20 cellular contexts compared by ENCODE assay signal in the genomic region with DNA sequence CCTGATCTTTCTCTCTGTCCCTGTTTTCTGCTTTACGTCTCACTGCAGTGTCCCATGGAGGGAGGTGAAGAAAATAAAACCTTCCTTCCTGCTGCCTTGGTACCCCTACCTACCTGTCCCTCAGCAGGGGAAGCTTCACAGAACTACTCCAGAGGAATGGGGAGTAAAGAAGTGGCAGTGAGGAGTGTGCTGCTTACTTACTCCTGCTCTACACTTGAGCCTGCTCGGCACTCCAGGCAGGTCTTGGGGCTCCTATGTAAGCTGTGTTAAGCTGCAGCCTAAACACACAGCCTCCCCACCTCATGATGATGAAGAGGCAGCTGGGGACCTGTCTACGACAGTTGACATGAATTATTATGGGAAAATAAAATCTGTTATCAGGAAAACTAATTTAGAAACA.
"Had no signal": no experiment of that assay in that cellular context is flagged by ENCODE, and none has a peak within 500 bp of the region (broad histone marks: within the 10 kb centered on the region; RNA-seq: fewer than 3 reads in every experiment).

No MANE protein-coding gene starts in this region.

- H3K27me3 ChIP-seq: heart left ventricle, neutrophil, right atrium auricular region, suprapubic skin, thyroid gland had no signal

- H3K4me1 Mint-ChIP-seq: endodermal cell; naive thymus-derived CD4-positive, alpha-beta T cell had no signal

- H3K27ac Mint-ChIP-seq: endodermal cell, type B pancreatic cell had no signal

- H3K4me3 ChIP-seq: coronary artery, heart left ventricle, right atrium auricular region, suprapubic skin, thyroid gland had no signal

- DNase-seq: effector CD4-positive, alpha-beta T cell; endodermal cell; heart left ventricle; hypothalamus; kidney glomerular epithelial cell; mesendoderm; naive thymus-derived CD4-positive, alpha-beta T cell; posterior cingulate gyrus; small intestine; stimulated activated CD4-positive, alpha-beta T cell treated with anti-CD3 and anti-CD28 coated beads, Interleukin-2, amount 100 ng/mL, for 48 hours; stimulated activated naive CD8-positive, alpha-beta T cell treated with anti-CD3 and anti-CD28 coated beads, Interleukin-15, Interleukin-2, amounts not matched to agents 100 U/mL and 50 U/mL, for 24 hours; thyroid gland had no signal

- H3K4me1 ChIP-seq: heart left ventricle, right atrium auricular region, suprapubic skin, thyroid gland had no signal

- H3K27me3 Mint-ChIP-seq: naive thymus-derived CD4-positive, alpha-beta T cell; type B pancreatic cell had no signal

- H3K4me3 Mint-ChIP-seq: endodermal cell; naive thymus-derived CD4-positive, alpha-beta T cell; type B pancreatic cell had no signal

- H3K9me3 ChIP-seq: neutrophil, thyroid gland had no signal

- H3K27ac ChIP-seq: coronary artery, heart left ventricle, neutrophil, right atrium auricular region, suprapubic skin, thyroid gland had no signal

- ATAC-seq: heart left ventricle; naive thymus-derived CD4-positive, alpha-beta T cell; stimulated activated naive CD8-positive, alpha-beta T cell treated with anti-CD3 and anti-CD28 coated beads, Interleukin-15, Interleukin-2, amounts not matched to agents 100 U/mL and 50 U/mL, for 24 hours had no signal

- FAIRE-seq: frontal cortex, islet of Langerhans, urothelium cell line had no signal
